11 cellular contexts compared by ENCODE assay signal in the genomic region with DNA sequence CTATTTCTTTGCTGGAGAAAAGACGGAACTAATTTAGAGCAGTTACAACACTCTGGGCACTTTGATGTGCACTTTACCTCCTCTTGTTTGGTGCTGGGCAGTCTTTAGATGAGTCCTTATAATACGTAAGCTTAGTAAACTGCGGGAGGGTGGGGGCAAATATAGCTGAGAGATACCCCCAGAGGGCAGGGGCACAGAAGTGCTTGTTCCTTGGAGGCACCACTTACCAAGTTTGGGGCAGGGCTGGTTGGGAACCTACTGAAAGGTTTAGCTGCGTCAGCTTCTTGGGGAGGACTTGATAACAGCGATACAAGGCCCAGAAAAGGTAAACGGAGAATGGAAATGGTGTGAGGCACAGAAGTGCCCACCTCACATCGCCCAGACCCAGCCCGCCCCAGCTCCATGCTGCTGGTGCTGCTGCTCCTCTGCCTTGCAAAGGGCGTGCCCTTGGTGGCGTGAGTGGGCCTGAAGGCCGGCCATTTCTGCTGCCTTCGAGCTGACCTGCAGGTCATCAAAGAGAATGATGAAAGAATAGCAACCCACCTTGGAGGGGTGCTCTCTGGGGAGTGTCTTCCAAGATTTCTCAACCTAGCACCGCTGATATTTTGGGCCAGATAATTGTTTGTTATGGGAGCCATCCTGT.
DNase-seq lines count a peak whose midpoint lies in the region; ATAC-seq, FAIRE-seq and TF ChIP-seq lines count a peak whose summit lies in the region.
"Had no signal": no experiment of that assay in that cellular context is flagged by ENCODE, and none has a peak within 500 bp of the region (broad histone marks: within the 10 kb centered on the region; RNA-seq: fewer than 3 reads in every experiment).

No MANE protein-coding gene starts in this region.

- peaks cover 54 to 98% (median 64%) of the 10 kb centered on the region in 4 donors for H3K4me1 Mint-ChIP-seq in CD4-positive, CD25-positive, alpha-beta regulatory T cell
- H3K4me1 Mint-ChIP-seq in H9 = peaks cover 19 to 28% of the 10 kb centered on the region in 2 experiments

- no peak for ATAC-seq in CD4-positive, CD25-positive, alpha-beta regulatory T cell (ENCODE audit: low read depth in 2 of 2)
- ATAC-seq in K562 = no peak
- no peak for ATAC-seq in GM18907 (IDR thresholded peaks at IDR 0.05; ENCODE audit: unreplicated experiment)

- H4K5ac ChIP-seq in H9 (ENCODE audit: insufficient read length, low read depth, low read length) = no peak overlapping the region

- H3K23me2 ChIP-seq in H9 (ENCODE audit: insufficient read length, low read depth, low read length, poor library complexity, severe bottlenecking) = no peaks in the 10 kb centered on the region

- H2AK5ac ChIP-seq in H9 (ENCODE audit: insufficient read length, low read length) = no peak overlapping the region

- CTCF ChIA-PET in K562 (lab: Yijun Ruan, JAX; ENCODE audit: low intra/inter-chr PET ratio) = interaction anchor here (0.6 kb wide), 1 partner anchor 1173 kb away, joined by 3 read pairs; no protein-coding TSS in a partner anchor

- H3K23ac ChIP-seq in H9 (ENCODE audit: insufficient read length, low read depth, low read length) = no peak overlapping the region

- H3K36me3 Mint-ChIP-seq in CD4-positive, CD25-positive, alpha-beta regulatory T cell = peaks cover 40% of the 10 kb centered on the region
- H3K36me3 Mint-ChIP-seq in H9 (ENCODE audit: insufficient read depth in 1 of 3, low read depth in 3 of 3) = peaks cover 20 to 34% (median 29%) of the 10 kb centered on the region in 3 experiments

- no peak overlapping the region for H3K4me2 ChIP-seq in H9 (ENCODE audit: insufficient read depth, insufficient read length, low read length)
- H3K4me2 ChIP-seq in K562 (ENCODE audit: insufficient read depth, low read length) = no peak overlapping the region
- H3K4me2 ChIP-seq in parathyroid adenoma (ENCODE audit: low read length) = no peak overlapping the region

- peaks cover 72% of the 10 kb centered on the region for H3K4me1 ChIP-seq in CD4-positive, CD25-positive, alpha-beta regulatory T cell (ENCODE audit: control insufficient read depth, insufficient read depth, low read length, poor library complexity, severe bottlenecking)
- H3K4me1 ChIP-seq in H9 (ENCODE audit: insufficient read depth, low read length) (peaks cover 3% of the 10 kb centered on the region), K562 (replicated peaks in 1 of 2; ENCODE audit: control insufficient read depth in 2 of 2, insufficient read depth in 2 of 2, low read length in 2 of 2) (peaks cover 28 to 64% of the 10 kb centered on the region in 2 experiments), parathyroid adenoma (peaks cover 52% of the 10 kb centered on the region)

- no peaks in the 10 kb centered on the region for H3K9me3 ChIP-seq in CD4-positive, CD25-positive, alpha-beta regulatory T cell (ENCODE audit: control insufficient read depth in 2 of 2, low read length in 2 of 2)
- H3K9me3 ChIP-seq in H9 (ENCODE audit: control insufficient read depth, low read depth, low read length) (no peaks in the 10 kb centered on the region), K562 (replicated peaks; ENCODE audit: control insufficient read depth, insufficient read depth, low read depth, low read length) (no peaks in the 10 kb centered on the region), parathyroid adenoma (ENCODE audit: control insufficient read depth, low read length) (no peaks in the 10 kb centered on the region)

- H3K9me1 ChIP-seq in K562 (ENCODE audit: control insufficient read depth, insufficient read depth, low read length) = no peaks in the 10 kb centered on the region

- H3K79me2 ChIP-seq in H9 (ENCODE audit: insufficient read depth, low read length) (peaks cover 29% of the 10 kb centered on the region; the same call in 1 of the 2 replicates), K562 (ENCODE audit: control insufficient read depth, insufficient read depth, low read length) (peaks cover 71% of the 10 kb centered on the region), parathyroid adenoma (peaks cover 64% of the 10 kb centered on the region)

- H2BK15ac ChIP-seq in H9 (ENCODE audit: low read depth, low read length) = no peak overlapping the region

- DNase-seq in CD4-positive, CD25-positive, alpha-beta regulatory T cell = no peak
- DNase-seq in H9 = no peak
- no peak for DNase-seq in K562 (ENCODE audit: extremely low read depth in 1 of 4, low spot score in 3 of 4)
- no peak for DNase-seq in kidney glomerular epithelial cell (lab: John Stamatoyannopoulos, UW)
- no peak for DNase-seq in dermis blood vessel endothelial cell
- DNase-seq: activated gamma-delta T cell treated with Interleukin-2 at 50 U/mL for 16 hours; MV-4-11; stimulated activated CD4-positive, alpha-beta T cell treated with anti-CD3 and anti-CD28 coated beads, Interleukin-4, amount 100 ng/mL, for 24 hours; WERI-Rb-1 had no signal

- in situ Hi-C loops in K562 (cut with MboI) = no loop called here

- POLR2A ChIA-PET in K562 (lab: Yijun Ruan, JAX) = interaction anchor here (0.6 to 0.8 kb wide), 2 partner anchors 9 to 940 kb away, joined by 3 read pairs; no protein-coding TSS in a partner anchor

- peak overlapping the region; percentile 52 to 89 (median 78) for H3K4me3 Mint-ChIP-seq in CD4-positive, CD25-positive, alpha-beta regulatory T cell
- H3K4me3 Mint-ChIP-seq in H9 = no peak overlapping the region

- H4K91ac ChIP-seq in H9 (ENCODE audit: insufficient read length, low read depth, low read length) = no peak overlapping the region

- H3T11ph ChIP-seq in H9 (ENCODE audit: low read length) = no peak overlapping the region

- peak overlapping the region; percentile 95 to 100 (median 99) for H3K27ac Mint-ChIP-seq in CD4-positive, CD25-positive, alpha-beta regulatory T cell
- H3K27ac Mint-ChIP-seq in H9 = peak overlapping the region; percentile 30 to 79 (median 58); a peak in 3 of 7 replicates

- no peak overlapping the region for H3K56ac ChIP-seq in H9 (ENCODE audit: insufficient read length, low read depth, low read length)

- no peak overlapping the region for H3K14ac ChIP-seq in H9 (ENCODE audit: insufficient read depth, low read length)

- no peak overlapping the region for H2BK5ac ChIP-seq in H9 (ENCODE audit: insufficient read length, low read length)

- H3K27me3 ChIP-seq in CD4-positive, CD25-positive, alpha-beta regulatory T cell (ENCODE audit: control insufficient read depth, insufficient read depth, low read length) = no peaks in the 10 kb centered on the region
- H3K27me3 ChIP-seq in H9 (ENCODE audit: insufficient read depth, low read length) = no peaks in the 10 kb centered on the region
- no peaks in the 10 kb centered on the region for H3K27me3 ChIP-seq in K562 (ENCODE audit: control insufficient read depth in 2 of 2, insufficient read depth in 2 of 2, low read length in 2 of 2)
- no peaks in the 10 kb centered on the region for H3K27me3 ChIP-seq in parathyroid adenoma (ENCODE audit: control insufficient read depth, insufficient read depth, low read length)

- TF ChIP-seq RAD21 in K562 (CRISPR knock-in tag; conservative IDR thresholded peaks at IDR 0.05 in 1 of 2, IDR thresholded peaks at IDR 0.05 in 1 of 2) = no peak

- H3K4ac ChIP-seq in H9 (ENCODE audit: low read depth, low read length) = no peak overlapping the region

- no TSS peak for BruUV-seq in K562 (replicated peaks; lab: Mats Ljungman, UMichigan)

- intact Hi-C loops in K562 (cut with micrococcal nuclease) = no loop called here

- TF ChIP-seq POLR2A in K562 (conservative IDR thresholded peaks at IDR 0.05) = no peak

- TF ChIP-seq CTCF in H9 (conservative IDR thresholded peaks at IDR 0.05) (no peak), K562 (IDR thresholded peaks at IDR 0.05 in 2 of 3, conservative IDR thresholded peaks at IDR 0.05 in 1 of 3; ENCODE audit: insufficient read depth in 2 of 3, low read depth in 1 of 3, low read length in 3 of 3) (no peak), parathyroid adenoma (IDR thresholded peaks at IDR 0.05) (no peak)

- peaks cover 17% of the 10 kb centered on the region for H3K36me3 ChIP-seq in CD4-positive, CD25-positive, alpha-beta regulatory T cell (ENCODE audit: control insufficient read depth, insufficient read depth, low read length)
- H3K36me3 ChIP-seq in K562 (ENCODE audit: control insufficient read depth, insufficient read depth, low read length) = peaks cover 16% of the 10 kb centered on the region; the same call in 1 of the 3 replicates
- no peaks in the 10 kb centered on the region for H3K36me3 ChIP-seq in parathyroid adenoma (ENCODE audit: control insufficient read depth, insufficient read depth, low read length)

- H4K20me1 ChIP-seq in H9 (ENCODE audit: control insufficient read depth, insufficient read depth, insufficient read length) = peaks cover 4% of the 10 kb centered on the region
- H4K20me1 ChIP-seq in K562 (replicated peaks; ENCODE audit: control insufficient read depth, insufficient read depth, low read length) = no peaks in the 10 kb centered on the region; the same call in 1 of the 2 replicates

- H2BK20ac ChIP-seq in H9 (ENCODE audit: low read depth, low read length, poor library complexity, severe bottlenecking) = no peak overlapping the region

- peaks cover 13% of the 10 kb centered on the region for H3K79me1 ChIP-seq in H9 (ENCODE audit: insufficient read depth, low read depth, low read length, poor library complexity, severe bottlenecking)

- H3K9me3 Mint-ChIP-seq in CD4-positive, CD25-positive, alpha-beta regulatory T cell = no peaks in the 10 kb centered on the region
- no peaks in the 10 kb centered on the region for H3K9me3 Mint-ChIP-seq in H9

- FAIRE-seq in K562 (lab: Jason Lieb, UNC) = no peak

- no peak overlapping the region for H4K8ac ChIP-seq in H9 (replicated peaks; ENCODE audit: insufficient read length, low read depth, low read length)

- peak overlapping the region; percentile 71 for H3K27ac ChIP-seq in CD4-positive, CD25-positive, alpha-beta regulatory T cell (ENCODE audit: insufficient read depth, low read length, poor library complexity, severe bottlenecking)
- H3K27ac ChIP-seq in H9 (ENCODE audit: insufficient read length, low read depth, low read length) (no peak overlapping the region), K562 (ENCODE audit: extremely low read depth, low read depth, low read length) (no peak overlapping the region), parathyroid adenoma (peak overlapping the region; percentile 60)
- H3K27ac ChIP-seq: WERI-Rb-1 had no signal

- no peak overlapping the region for H3K18ac ChIP-seq in H9 (ENCODE audit: insufficient read length, low read depth, low read length)

- no peak overlapping the region for H2AFZ ChIP-seq in H9 (ENCODE audit: low read length)
- H2AFZ ChIP-seq in K562 (ENCODE audit: low read depth, low read length) = no peak overlapping the region
- no peak overlapping the region for H2AFZ ChIP-seq in parathyroid adenoma

- H3K4me3 ChIP-seq in CD4-positive, CD25-positive, alpha-beta regulatory T cell (ENCODE audit: low read depth, low read length) = no peak overlapping the region
- H3K4me3 ChIP-seq in K562 (no peak overlapping the region), parathyroid adenoma (ENCODE audit: low read depth, low read length) (no peak overlapping the region)

- TF ChIP-seq EP300 in K562 (IDR thresholded peaks at IDR 0.05; ENCODE audit: low read length) = no peak

- WGBS in H9 (ENCODE audit: extremely low coverage, insufficient read length, low lambda C conversion rate) = no CpG with 5 or more reads among the region's 13 CpGs
- WGBS in K562 (ENCODE audit: insufficient coverage, low coverage, missing lambda C conversion rate) = 86% methylated on average over 12 of the region's 13 CpGs

- no peak overlapping the region for H2BK120ac ChIP-seq in H9 (ENCODE audit: low read depth, low read length, poor library complexity, severe bottlenecking)

- no peaks in the 10 kb centered on the region for H3K27me3 Mint-ChIP-seq in CD4-positive, CD25-positive, alpha-beta regulatory T cell
- no peaks in the 10 kb centered on the region for H3K27me3 Mint-ChIP-seq in H9 (ENCODE audit: low read depth)

- no peak overlapping the region for H3K9ac ChIP-seq in H9 (ENCODE audit: extremely low read depth, insufficient read length, low read length)
- H3K9ac ChIP-seq in K562 (ENCODE audit: insufficient read depth in 1 of 2, low read depth in 2 of 2, low read length in 2 of 2) = no peak overlapping the region
- H3K9ac ChIP-seq in parathyroid adenoma = no peak overlapping the region

- no peak overlapping the region for H2BK12ac ChIP-seq in H9 (ENCODE audit: insufficient read length, low read depth, low read length)

Comparison
In these comparisons a context has a peak if more than half of its experiments do, and no peak if none do; other contexts are left out.
1. H3K27ac ChIP-seq: peak in CD4-positive, CD25-positive, alpha-beta regulatory T cell (single experiment) and parathyroid adenoma (single experiment); none in H9 (single experiment) and K562 (single experiment).
2. H3K4me3 Mint-ChIP-seq: peak in CD4-positive, CD25-positive, alpha-beta regulatory T cell (4 of 4); none in H9 (0 of 2).